ENCODE assay signal across 16 cellular contexts in the genomic region with DNA sequence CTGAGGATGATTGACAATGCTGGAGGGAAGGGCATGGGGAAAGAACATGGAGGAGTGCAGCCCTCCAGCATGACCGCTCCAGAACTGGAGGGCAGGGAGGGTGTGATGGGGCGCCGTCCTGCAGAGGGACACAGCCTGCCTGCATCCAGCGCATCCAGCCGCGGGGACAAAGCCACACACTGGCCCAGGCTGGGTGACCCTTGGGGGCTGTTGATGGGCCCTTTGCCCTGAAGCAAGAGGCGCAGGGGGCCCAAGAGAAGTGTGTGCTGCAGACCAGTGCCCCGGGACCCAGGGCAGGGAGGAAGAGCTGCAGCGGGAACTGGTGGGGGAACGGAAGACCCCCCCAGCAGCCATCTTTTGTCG.
A peak's percentile ranks its signal among the peaks of the same experiment; 100 is the strongest.
DNase-seq lines count a peak whose midpoint lies in the region; ATAC-seq and TF ChIP-seq lines count a peak whose summit lies in the region.
"Had no signal": no experiment of that assay in that cellular context is flagged by ENCODE, and none has a peak within 500 bp of the region (broad histone marks: within the 10 kb centered on the region; RNA-seq: fewer than 3 reads in every experiment).

No MANE protein-coding gene starts in this region.

- no CpG with 5 or more reads among the region's 11 CpGs for WGBS in neuronal stem cell (ENCODE audit: extremely low coverage in 2 of 2, insufficient read length in 2 of 2, insufficient replicate concordance in 1 of 2), 2 donors

- H2AK5ac ChIP-seq in neuronal stem cell (ENCODE audit: low read depth, low read length) = peak overlapping the region; percentile 10

- H3K4me3 ChIP-seq in neuronal stem cell (ENCODE audit: low read length in 2 of 2) (no peak overlapping the region), upper lobe of right lung (no peak overlapping the region), dorsolateral prefrontal cortex (no peak overlapping the region)
- H3K4me3 ChIP-seq: GM12878 had no signal

- no peak overlapping the region for H2AFZ ChIP-seq in neuronal stem cell (ENCODE audit: low read length)

- no peaks in the 10 kb centered on the region for H3K36me3 Mint-ChIP-seq in activated CD8-positive, alpha-beta memory T cell treated with anti-CD3 and anti-CD28 coated beads, Interleukin-2, amount 10 ng/mL, durations not matched to agents 7 days and 5 days
- no peaks in the 10 kb centered on the region for H3K36me3 Mint-ChIP-seq in brain
- H3K36me3 Mint-ChIP-seq in activated T-cell treated with anti-CD3 and anti-CD28 coated beads, Interleukin-2, amount 50 U/mL, for 72 hours (ENCODE audit: insufficient read depth in 2 of 2) = peaks cover 2 to 5% of the 10 kb centered on the region in 2 donors

- H3K9me3 ChIP-seq in neuronal stem cell (replicated peaks in 1 of 2; ENCODE audit: control insufficient read depth in 2 of 2, insufficient read depth in 1 of 2, low read depth in 1 of 2, low read length in 2 of 2) (peaks cover 0 to 3% of the 10 kb centered on the region in 2 donors), upper lobe of right lung (peaks cover 4% of the 10 kb centered on the region)

- CTCF ChIA-PET in activated CD8-positive, alpha-beta memory T cell treated with anti-CD3 and anti-CD28 coated beads, Interleukin-2, amount 10 ng/mL, durations not matched to agents 7 days and 5 days (lab: Charles Lee) = no interaction called here

- H3K27me3 ChIP-seq in neuronal stem cell (ENCODE audit: control insufficient read depth in 3 of 3, insufficient read depth in 3 of 3, low read depth in 1 of 3, low read length in 3 of 3) = peaks cover 0 to 22% (median 0%) of the 10 kb centered on the region in 3 experiments
- peaks cover 29% of the 10 kb centered on the region for H3K27me3 ChIP-seq in upper lobe of right lung
- peaks cover 0 to 22% (median 0%) of the 10 kb centered on the region in 45 donors for H3K27me3 ChIP-seq in dorsolateral prefrontal cortex

- intact Hi-C loops in upper lobe of right lung (cut with DNase I) = no loop called here
- intact Hi-C loops in dorsolateral prefrontal cortex (cut with DNase I) = no loop called here

- H3K23ac ChIP-seq in neuronal stem cell (ENCODE audit: low read depth, low read length, poor library complexity) = no peak overlapping the region

- peaks cover 3% of the 10 kb centered on the region for H3K9me3 Mint-ChIP-seq in activated CD8-positive, alpha-beta memory T cell treated with anti-CD3 and anti-CD28 coated beads, Interleukin-2, amount 10 ng/mL, durations not matched to agents 7 days and 5 days (ENCODE audit: low read depth)
- peaks cover 16 to 28% (median 22%) of the 10 kb centered on the region in 5 experiments for H3K9me3 Mint-ChIP-seq in brain
- peaks cover 7 to 9% of the 10 kb centered on the region in 2 donors for H3K9me3 Mint-ChIP-seq in activated T-cell treated with anti-CD3 and anti-CD28 coated beads, Interleukin-2, amount 50 U/mL, for 72 hours

- no peak overlapping the region for H3K9ac ChIP-seq in neuronal stem cell (ENCODE audit: low read depth, low read length, poor library complexity)

- H3K4ac ChIP-seq in neuronal stem cell (ENCODE audit: low read length) = no peak overlapping the region

- no peak overlapping the region for H2BK5ac ChIP-seq in neuronal stem cell (ENCODE audit: low read length)

- no peak overlapping the region for H2BK120ac ChIP-seq in neuronal stem cell (ENCODE audit: low read depth, low read length)

- H3K79me1 ChIP-seq in neuronal stem cell (ENCODE audit: low read depth, low read length) = no peaks in the 10 kb centered on the region

- H2BK12ac ChIP-seq in neuronal stem cell (ENCODE audit: low read length) = no peak overlapping the region

- H3K27ac ChIP-seq in neuronal stem cell (replicated peaks; ENCODE audit: low read length) (no peak overlapping the region), upper lobe of right lung (no peak overlapping the region), dorsolateral prefrontal cortex (no peak overlapping the region)
- H3K27ac ChIP-seq: HL-60 had no signal

- no peak overlapping the region for H3K4me2 ChIP-seq in neuronal stem cell (ENCODE audit: insufficient read depth, low read length, poor library complexity, severe bottlenecking)

- H3K14ac ChIP-seq in neuronal stem cell (ENCODE audit: low read length) = no peak overlapping the region

- peak; percentile 26 for DNase-seq in activated CD8-positive, alpha-beta memory T cell treated with anti-CD3 and anti-CD28 coated beads for 24 hours
- no peak for DNase-seq in activated CD8-positive, alpha-beta memory T cell treated with anti-CD3 and anti-CD28 coated beads, Interleukin-2, amount 10 ng/mL, durations not matched to agents 7 days and 5 days
- DNase-seq in neuronal stem cell (ENCODE audit: low spot score) (no peak), upper lobe of right lung (no peak), NCI-H524 treated with DMSO at 0.1 percent for 48 hours (lab: John Stamatoyannopoulos, UW) (no peak), dorsolateral prefrontal cortex (no peak)
- no peak for DNase-seq in activated T-cell treated with anti-CD3 and anti-CD28 coated beads, Interleukin-2, amount 50 U/mL, for 72 hours
- DNase-seq: ACHN; C1 segment of cervical spinal cord; CD4-positive, alpha-beta T cell; GOT3; HCEC 1CT; HFFc6 had no signal

- H3K27ac Mint-ChIP-seq in activated CD8-positive, alpha-beta memory T cell treated with anti-CD3 and anti-CD28 coated beads, Interleukin-2, amount 10 ng/mL, durations not matched to agents 7 days and 5 days = no peak overlapping the region
- peak overlapping the region in 3 of 5 experiments; percentile 56 to 95 (median 69) for H3K27ac Mint-ChIP-seq in brain
- no peak overlapping the region for H3K27ac Mint-ChIP-seq in activated T-cell treated with anti-CD3 and anti-CD28 coated beads, Interleukin-2, amount 50 U/mL, for 72 hours
- H3K27ac Mint-ChIP-seq: CD4-positive, alpha-beta T cell; HFFc6 had no signal

- ATAC-seq in activated CD8-positive, alpha-beta memory T cell treated with anti-CD3 and anti-CD28 coated beads, Interleukin-2, amount 10 ng/mL, durations not matched to agents 7 days and 5 days = no peak
- ATAC-seq in upper lobe of right lung = peak; percentile 9
- ATAC-seq in activated T-cell treated with anti-CD3 and anti-CD28 coated beads, Interleukin-2, amount 50 U/mL, for 72 hours (replicated peaks in 1 of 2) = no peak
- ATAC-seq: GM12878 had no signal

- H4K91ac ChIP-seq in neuronal stem cell (ENCODE audit: low read depth, low read length, poor library complexity) = no peak overlapping the region

- no peak overlapping the region for H2BK15ac ChIP-seq in neuronal stem cell (ENCODE audit: low read length)

- no peaks in the 10 kb centered on the region for H3K4me1 Mint-ChIP-seq in activated CD8-positive, alpha-beta memory T cell treated with anti-CD3 and anti-CD28 coated beads, Interleukin-2, amount 10 ng/mL, durations not matched to agents 7 days and 5 days
- peaks cover 54% of the 10 kb centered on the region for H3K4me1 Mint-ChIP-seq in brain
- no peaks in the 10 kb centered on the region for H3K4me1 Mint-ChIP-seq in activated T-cell treated with anti-CD3 and anti-CD28 coated beads, Interleukin-2, amount 50 U/mL, for 72 hours (ENCODE audit: low read depth)

- peak overlapping the region; percentile 57 for H3K18ac ChIP-seq in neuronal stem cell (ENCODE audit: low read length)

- H3K27me3 Mint-ChIP-seq in activated CD8-positive, alpha-beta memory T cell treated with anti-CD3 and anti-CD28 coated beads, Interleukin-2, amount 10 ng/mL, durations not matched to agents 7 days and 5 days = no peaks in the 10 kb centered on the region
- H3K27me3 Mint-ChIP-seq in brain = peaks cover 14% of the 10 kb centered on the region
- peaks cover 16% of the 10 kb centered on the region for H3K27me3 Mint-ChIP-seq in activated T-cell treated with anti-CD3 and anti-CD28 coated beads, Interleukin-2, amount 50 U/mL, for 72 hours (ENCODE audit: low read depth)

- no peak for TF ChIP-seq CTCF in brain (conservative IDR thresholded peaks at IDR 0.05)
- no peak for TF ChIP-seq CTCF in upper lobe of right lung (IDR thresholded peaks at IDR 0.05)
- TF ChIP-seq CTCF in dorsolateral prefrontal cortex (IDR thresholded peaks at IDR 0.05 in 54 of 56, conservative IDR thresholded peaks at IDR 0.05 in 2 of 56; ENCODE audit: low read depth in 1 of 56, partially characterized antibody in 56 of 56) = no peak

- H3K4me1 ChIP-seq in neuronal stem cell (ENCODE audit: control insufficient read depth in 2 of 2, insufficient read depth in 1 of 2, low read depth in 1 of 2, low read length in 2 of 2) = no peaks in the 10 kb centered on the region
- H3K4me1 ChIP-seq in upper lobe of right lung = no peaks in the 10 kb centered on the region

- no peak overlapping the region for H3K4me3 Mint-ChIP-seq in activated CD8-positive, alpha-beta memory T cell treated with anti-CD3 and anti-CD28 coated beads, Interleukin-2, amount 10 ng/mL, durations not matched to agents 7 days and 5 days
- H3K4me3 Mint-ChIP-seq in brain = no peak overlapping the region
- H3K4me3 Mint-ChIP-seq in activated T-cell treated with anti-CD3 and anti-CD28 coated beads, Interleukin-2, amount 50 U/mL, for 72 hours = no peak overlapping the region
- H3K4me3 Mint-ChIP-seq: CD4-positive, alpha-beta T cell; HFFc6 had no signal

- H3K36me3 ChIP-seq in neuronal stem cell (replicated peaks in 1 of 2; ENCODE audit: control insufficient read depth in 2 of 2, insufficient read depth in 2 of 2, low read length in 2 of 2) (no peaks in the 10 kb centered on the region), upper lobe of right lung (no peaks in the 10 kb centered on the region)

- H4K8ac ChIP-seq in neuronal stem cell (ENCODE audit: low read depth, low read length) = no peak overlapping the region

Comparison
In these comparisons a context has a peak if more than half of its experiments do, and no peak if none do; other contexts are left out.
1. H3K27ac Mint-ChIP-seq: peak in brain (3 of 5); none in activated CD8-positive, alpha-beta memory T cell treated with anti-CD3 and anti-CD28 coated beads, Interleukin-2, amount 10 ng/mL, durations not matched to agents 7 days and 5 days (single experiment) and activated T-cell treated with anti-CD3 and anti-CD28 coated beads, Interleukin-2, amount 50 U/mL, for 72 hours (single experiment).